In genomic region chr5:109326864-109327263, GRCh38 we compare ENCODE assay signal across 14 cellular contexts.
"Had no signal": no experiment of that assay in that cellular context is flagged by ENCODE, and none has a peak within 500 bp of the region (broad histone marks: within the 10 kb centered on the region; RNA-seq: fewer than 3 reads in every experiment).

No MANE protein-coding gene starts in this region.

- H3K27ac Mint-ChIP-seq: activated naive CD8-positive, alpha-beta T cell treated with anti-CD3 and anti-CD28 coated beads for 36 hours; activated T-helper 1 cell treated with anti-CD3 and anti-CD28 coated beads, Interleukin-12 subunit alpha, Interleukin-12 subunit beta, Interleukin-2, Interleukin-4 antibody, amounts not matched to agents 30 ng/mL and 10 ng/mL and 1 ng/mL, durations not matched to agents 14 hours and 24 hours and 36 hours; stimulated activated naive B cell treated with anti-CD40 and anti-IgM and Interleukin-4, amounts not matched to agents 10 μg/mL and 1 μg/mL and 100 μg/mL, for 72 hours; T-helper 2 cell treated with Interferon-gamma antibody and Interleukin-4, amounts not matched to agents 5 μg/mL and 100 μg/mL, for 36 hours had no signal

- H3K9me3 Mint-ChIP-seq: activated naive CD8-positive, alpha-beta T cell treated with anti-CD3 and anti-CD28 coated beads for 36 hours; activated T-helper 1 cell treated with anti-CD3 and anti-CD28 coated beads, Interleukin-12 subunit alpha, Interleukin-12 subunit beta, Interleukin-2, Interleukin-4 antibody, amounts not matched to agents 30 ng/mL and 10 ng/mL and 1 ng/mL, durations not matched to agents 14 hours and 24 hours and 36 hours; immature natural killer cell; naive B cell; stimulated activated naive B cell treated with anti-CD40 and anti-IgM and Interleukin-4, amounts not matched to agents 10 μg/mL and 1 μg/mL and 100 μg/mL, for 72 hours; T-helper 2 cell treated with Interferon-gamma antibody and Interleukin-4, amounts not matched to agents 5 μg/mL and 100 μg/mL, for 36 hours had no signal

- H3K27me3 ChIP-seq: pancreas had no signal

- H3K4me1 Mint-ChIP-seq: activated naive CD8-positive, alpha-beta T cell treated with anti-CD3 and anti-CD28 coated beads for 36 hours; immature natural killer cell; naive B cell had no signal

- H3K9me3 ChIP-seq: pancreas had no signal

- H3K27me3 Mint-ChIP-seq: activated naive CD8-positive, alpha-beta T cell treated with anti-CD3 and anti-CD28 coated beads for 36 hours; naive B cell; stimulated activated naive B cell treated with anti-CD40 and anti-IgM and Interleukin-4, amounts not matched to agents 10 μg/mL and 1 μg/mL and 100 μg/mL, for 72 hours had no signal

- ATAC-seq: esophagus mucosa; left cardiac atrium; stimulated activated naive B cell treated with anti-CD40 and anti-IgM and Interleukin-4, amounts not matched to agents 10 μg/mL and 1 μg/mL and 100 μg/mL, for 72 hours had no signal

- H3K4me3 ChIP-seq: pancreas had no signal

- H3K27ac ChIP-seq: pancreas had no signal

- FAIRE-seq: bronchial epithelial cell, endometrium, pancreas had no signal

- H3K4me3 Mint-ChIP-seq: activated naive CD8-positive, alpha-beta T cell treated with anti-CD3 and anti-CD28 coated beads for 36 hours; activated T-helper 1 cell treated with anti-CD3 and anti-CD28 coated beads, Interleukin-12 subunit alpha, Interleukin-12 subunit beta, Interleukin-2, Interleukin-4 antibody, amounts not matched to agents 30 ng/mL and 10 ng/mL and 1 ng/mL, durations not matched to agents 14 hours and 24 hours and 36 hours; immature natural killer cell; stimulated activated naive B cell treated with anti-CD40 and anti-IgM and Interleukin-4, amounts not matched to agents 10 μg/mL and 1 μg/mL and 100 μg/mL, for 72 hours; T-helper 2 cell treated with Interferon-gamma antibody and Interleukin-4, amounts not matched to agents 5 μg/mL and 100 μg/mL, for 36 hours had no signal

- H3K4me1 ChIP-seq: pancreas had no signal

- H3K36me3 ChIP-seq: pancreas had no signal

- DNase-seq: activated naive CD8-positive, alpha-beta T cell treated with anti-CD3 and anti-CD28 coated beads for 36 hours; aorta; immature natural killer cell; left cardiac atrium; naive B cell; pancreas; stimulated activated CD4-positive, alpha-beta T cell treated with anti-CD3 and anti-CD28 coated beads, Interleukin-4, amount 100 ng/mL, for 1 hour; stimulated activated naive B cell treated with anti-CD40 and anti-IgM and Interleukin-4, amounts not matched to agents 10 μg/mL and 1 μg/mL and 100 μg/mL, for 72 hours; substantia nigra had no signal
